Comparison of ENCODE assay signal across 33 cellular contexts in genomic region chr12:34198924-34199323, GRCh38.
A peak's percentile ranks its signal among the peaks of the same experiment; 100 is the strongest.
DNase-seq lines count a peak whose midpoint lies in the region; ATAC-seq and TF ChIP-seq lines count a peak whose summit lies in the region.
"Had no signal": no experiment of that assay in that cellular context is flagged by ENCODE, and none has a peak within 500 bp of the region (broad histone marks: within the 10 kb centered on the region; RNA-seq: fewer than 3 reads in every experiment).

No MANE protein-coding gene starts in this region.

- no peak for ATAC-seq in activated CD4-positive, alpha-beta T cell treated with anti-CD3 and anti-CD28 coated beads for 36 hours
- ATAC-seq in right cardiac atrium = no peak
- ATAC-seq: A549; CD8-positive, alpha-beta T cell had no signal

- intact Hi-C loops in activated CD4-positive, alpha-beta T cell treated with anti-CD3 and anti-CD28 coated beads, Interleukin-2, amount 10 ng/mL, durations not matched to agents 24 days and 14 days (cut with micrococcal nuclease) = no loop called here
- intact Hi-C loops in activated CD4-positive, alpha-beta T cell treated with anti-CD3 and anti-CD28 coated beads for 36 hours (cut with DNase I, micrococcal nuclease) = no loop called here
- intact Hi-C loops in right cardiac atrium (cut with DNase I) = no loop called here

- peaks cover 2% of the 10 kb centered on the region for H3K27me3 Mint-ChIP-seq in activated CD4-positive, alpha-beta T cell treated with anti-CD3 and anti-CD28 coated beads, Interleukin-2, amount 10 ng/mL, durations not matched to agents 24 days and 14 days
- peaks cover 5% of the 10 kb centered on the region for H3K27me3 Mint-ChIP-seq in activated CD4-positive, alpha-beta T cell treated with anti-CD3 and anti-CD28 coated beads for 36 hours

- H3K4me1 Mint-ChIP-seq in activated CD4-positive, alpha-beta T cell treated with anti-CD3 and anti-CD28 coated beads, Interleukin-2, amount 10 ng/mL, durations not matched to agents 24 days and 14 days = no peaks in the 10 kb centered on the region
- H3K4me1 Mint-ChIP-seq in activated CD4-positive, alpha-beta T cell treated with anti-CD3 and anti-CD28 coated beads for 36 hours = no peaks in the 10 kb centered on the region
- H3K4me1 Mint-ChIP-seq: CD14-positive monocyte; CD4-positive, alpha-beta memory T cell; CD4-positive, CD25-positive, alpha-beta regulatory T cell; CD8-positive, alpha-beta memory T cell had no signal

- POLR2A ChIA-PET in activated CD4-positive, alpha-beta T cell treated with anti-CD3 and anti-CD28 coated beads for 36 hours (lab: Charles Lee) = no interaction called here

- H3K9me3 ChIP-seq in right atrium auricular region = no peaks in the 10 kb centered on the region
- H3K9me3 ChIP-seq in right cardiac atrium (ENCODE audit: control insufficient read depth, low read length) = no peaks in the 10 kb centered on the region
- H3K9me3 ChIP-seq: A549, BE2C, BLaER1 had no signal

- no peaks in the 10 kb centered on the region for H3K4me1 ChIP-seq in right atrium auricular region
- H3K4me1 ChIP-seq in right cardiac atrium (ENCODE audit: control insufficient read depth, insufficient read depth, low read length) = no peaks in the 10 kb centered on the region
- H3K4me1 ChIP-seq: A549, BE2C, Caco-2 had no signal

- no peaks in the 10 kb centered on the region for H3K9me3 Mint-ChIP-seq in activated CD4-positive, alpha-beta T cell treated with anti-CD3 and anti-CD28 coated beads, Interleukin-2, amount 10 ng/mL, durations not matched to agents 24 days and 14 days
- no peaks in the 10 kb centered on the region for H3K9me3 Mint-ChIP-seq in activated CD4-positive, alpha-beta T cell treated with anti-CD3 and anti-CD28 coated beads for 36 hours (ENCODE audit: low read depth)
- H3K9me3 Mint-ChIP-seq: CD4-positive, alpha-beta memory T cell; CD4-positive, alpha-beta T cell; CD8-positive, alpha-beta memory T cell; CD8-positive, alpha-beta T cell had no signal

- H3K27me3 ChIP-seq in right atrium auricular region = no peaks in the 10 kb centered on the region
- no peaks in the 10 kb centered on the region for H3K27me3 ChIP-seq in right cardiac atrium (ENCODE audit: control insufficient read depth, insufficient read depth)
- H3K27me3 ChIP-seq: BE2C; BLaER1; BLaER1 treated with 17β-estradiol and CSF1 and Interleukin-3, amounts not matched to agents 10 nM and 100 nM had no signal

- H3K27ac Mint-ChIP-seq in activated CD4-positive, alpha-beta T cell treated with anti-CD3 and anti-CD28 coated beads, Interleukin-2, amount 10 ng/mL, durations not matched to agents 24 days and 14 days = no peak overlapping the region
- no peak overlapping the region for H3K27ac Mint-ChIP-seq in activated CD4-positive, alpha-beta T cell treated with anti-CD3 and anti-CD28 coated beads for 36 hours
- H3K27ac Mint-ChIP-seq: B cell; CD14-positive monocyte; CD4-positive, alpha-beta memory T cell; CD4-positive, alpha-beta T cell; CD4-positive, CD25-positive, alpha-beta regulatory T cell; CD8-positive, alpha-beta memory T cell; CD8-positive, alpha-beta T cell had no signal

- WGBS in right cardiac atrium = 59% methylated on average over 7 of the region's 7 CpGs

- no peaks in the 10 kb centered on the region for H3K36me3 ChIP-seq in right atrium auricular region
- H3K36me3 ChIP-seq: BE2C; BLaER1; BLaER1 treated with 17β-estradiol and CSF1 and Interleukin-3, amounts not matched to agents 10 nM and 100 nM had no signal

- H3K4me3 Mint-ChIP-seq in activated CD4-positive, alpha-beta T cell treated with anti-CD3 and anti-CD28 coated beads, Interleukin-2, amount 10 ng/mL, durations not matched to agents 24 days and 14 days = no peak overlapping the region
- no peak overlapping the region for H3K4me3 Mint-ChIP-seq in activated CD4-positive, alpha-beta T cell treated with anti-CD3 and anti-CD28 coated beads for 36 hours
- H3K4me3 Mint-ChIP-seq: B cell; CD14-positive monocyte; CD4-positive, alpha-beta memory T cell; CD4-positive, alpha-beta T cell; CD4-positive, CD25-positive, alpha-beta regulatory T cell; CD8-positive, alpha-beta memory T cell; CD8-positive, alpha-beta T cell had no signal

- H3K36me3 Mint-ChIP-seq in activated CD4-positive, alpha-beta T cell treated with anti-CD3 and anti-CD28 coated beads, Interleukin-2, amount 10 ng/mL, durations not matched to agents 24 days and 14 days (ENCODE audit: low read depth) = no peaks in the 10 kb centered on the region
- H3K36me3 Mint-ChIP-seq in activated CD4-positive, alpha-beta T cell treated with anti-CD3 and anti-CD28 coated beads for 36 hours (ENCODE audit: low read depth) = no peaks in the 10 kb centered on the region
- H3K36me3 Mint-ChIP-seq: CD14-positive monocyte; CD4-positive, alpha-beta memory T cell; CD4-positive, CD25-positive, alpha-beta regulatory T cell; CD8-positive, alpha-beta memory T cell; CD8-positive, alpha-beta T cell had no signal

- CTCF ChIA-PET in activated CD4-positive, alpha-beta T cell treated with anti-CD3 and anti-CD28 coated beads for 36 hours (lab: Charles Lee) = no interaction called here

- no peak overlapping the region for H3K4me3 ChIP-seq in right atrium auricular region
- H3K4me3 ChIP-seq in right cardiac atrium (ENCODE audit: low read length) = no peak overlapping the region
- H3K4me3 ChIP-seq: A549; BLaER1; BLaER1 treated with 17β-estradiol and CSF1 and Interleukin-3, amounts not matched to agents 10 nM and 100 nM had no signal

- H3K27ac ChIP-seq in right atrium auricular region (no peak overlapping the region), right cardiac atrium (ENCODE audit: low read length) (no peak overlapping the region)
- H3K27ac ChIP-seq: 22Rv1; A549; BLaER1; BLaER1 treated with 17β-estradiol and CSF1 and Interleukin-3, amounts not matched to agents 10 nM and 100 nM; C4-2B had no signal

- no peak for TF ChIP-seq CTCF in right atrium auricular region (IDR thresholded peaks at IDR 0.05)

- peak; percentile 6 for DNase-seq in activated CD4-positive, alpha-beta T cell treated with anti-CD3 and anti-CD28 coated beads, Interleukin-2, amount 10 ng/mL, durations not matched to agents 24 days and 14 days
- no peak for DNase-seq in activated CD4-positive, alpha-beta T cell treated with anti-CD3 and anti-CD28 coated beads for 36 hours
- DNase-seq in right atrium auricular region (ENCODE audit: low spot score) (peak; percentile 55), right cardiac atrium (no peak), mesenteric fat pad (ENCODE audit: low spot score) (peak; percentile 68)
- DNase-seq in activated CD4-positive, CD25-positive, alpha-beta regulatory T cell (lab: John Stamatoyannopoulos, UW) = no peak
- DNase-seq: 8988T; ACHN; AML-193; BE2C; C1 segment of cervical spinal cord; Caco-2; Calu3; CD4-positive, alpha-beta memory T cell; CD4-positive, alpha-beta T cell; CD4-positive, CD25-positive, alpha-beta regulatory T cell; CD8-positive, alpha-beta memory T cell; CD8-positive, alpha-beta T cell; COR-L47; DMS 273 treated with DMSO at 0.1 percent for 48 hours; DMS153; DMS53; DMS79; DMS79 treated with DMSO at 0.1 percent for 48 hours; DND-41; EL had no signal

Comparison
In these comparisons a context has a peak if more than half of its experiments do, and no peak if none do; other contexts are left out.
1. DNase-seq: peak in activated CD4-positive, alpha-beta T cell treated with anti-CD3 and anti-CD28 coated beads, Interleukin-2, amount 10 ng/mL, durations not matched to agents 24 days and 14 days (single experiment), right atrium auricular region (single experiment) and mesenteric fat pad (single experiment); none in activated CD4-positive, alpha-beta T cell treated with anti-CD3 and anti-CD28 coated beads for 36 hours (single experiment), right cardiac atrium (0 of 3) and activated CD4-positive, CD25-positive, alpha-beta regulatory T cell (0 of 4).